ENCODE assay signal across 7 cellular contexts in genomic region chr13:62924395-62924794, GRCh38.
"Had no signal": no experiment of that assay in that cellular context is flagged by ENCODE, and none has a peak within 500 bp of the region (broad histone marks: within the 10 kb centered on the region; RNA-seq: fewer than 3 reads in every experiment).

No MANE protein-coding gene starts in this region.

- H3K4me3 ChIP-seq: GM23248 had no signal

- H3K27me3 Mint-ChIP-seq: IgD-negative memory B cell had no signal

- H3K27ac ChIP-seq: GM23248, HL-60 had no signal

- H3K27ac Mint-ChIP-seq: H9, HFFc6, IgD-negative memory B cell had no signal

- H3K4me3 Mint-ChIP-seq: H9, HFFc6, IgD-negative memory B cell had no signal

- H3K36me3 Mint-ChIP-seq: IgD-negative memory B cell had no signal

- DNase-seq: GM23248, GOT3, H9, HCEC 1CT, HFFc6 had no signal

- H3K9ac ChIP-seq: GM23248 had no signal

- H3K4me1 Mint-ChIP-seq: IgD-negative memory B cell had no signal

- H2AFZ ChIP-seq: GM23248 had no signal
